ENCODE assay signal across 20 cellular contexts in the genomic region with DNA sequence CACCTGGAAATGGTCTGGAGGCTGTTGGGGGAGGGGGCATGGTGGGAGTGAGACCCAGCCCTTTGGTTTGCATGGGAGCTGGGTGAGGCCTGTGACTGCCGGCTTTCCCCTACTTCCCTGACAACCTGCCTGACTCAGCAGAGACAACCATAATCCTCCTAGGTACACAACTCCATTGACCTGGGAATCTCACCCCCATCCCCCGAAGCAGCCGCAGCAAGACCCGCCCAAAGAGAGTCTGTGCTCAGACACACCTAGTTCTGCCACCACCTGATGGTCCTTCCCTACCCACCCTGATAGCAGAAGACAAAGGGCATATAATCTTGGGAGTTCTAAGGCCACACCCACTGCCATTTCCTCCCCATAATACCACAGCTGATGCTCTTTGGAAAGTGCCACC.
DNase-seq lines count a peak whose midpoint lies in the region; ATAC-seq, FAIRE-seq and TF ChIP-seq lines count a peak whose summit lies in the region.
"Had no signal": no experiment of that assay in that cellular context is flagged by ENCODE, and none has a peak within 500 bp of the region (broad histone marks: within the 10 kb centered on the region; RNA-seq: fewer than 3 reads in every experiment).

No MANE protein-coding gene starts in this region.

- H3K4me3 ChIP-seq in endodermal cell (ENCODE audit: low read length) = peak overlapping the region; percentile 50
- no peak overlapping the region for H3K4me3 ChIP-seq in small intestine (ENCODE audit: low read depth in 1 of 2, low read length in 2 of 2)
- H3K4me3 ChIP-seq: BLaER1, GM23248 had no signal

- peaks cover 59% of the 10 kb centered on the region for H3K9me3 ChIP-seq in endodermal cell (ENCODE audit: control insufficient read depth, low read length)
- H3K9me3 ChIP-seq in small intestine (ENCODE audit: control insufficient read depth, low read depth) = peaks cover 3% of the 10 kb centered on the region
- H3K9me3 ChIP-seq: Caco-2 had no signal

- no peak for FAIRE-seq in small intestine (lab: Jason Lieb, UNC)
- FAIRE-seq: G401.6, GM12892, GM19239 had no signal

- H3K36me3 Mint-ChIP-seq in endodermal cell (ENCODE audit: low read depth) = peaks cover 13% of the 10 kb centered on the region
- H3K36me3 Mint-ChIP-seq: CD4-positive, CD25-positive, alpha-beta regulatory T cell; CD8-positive, alpha-beta T cell had no signal

- 78% methylated on average over 4 of the region's 4 CpGs; no CpG with 5 or more reads in 1 of the 2 experiments for WGBS in endodermal cell (ENCODE audit: insufficient coverage in 1 of 2, insufficient read length in 1 of 2), 2 experiments
- WGBS in small intestine, 3 donors = 28 to 65% (median 65%) methylated on average over 4 of the region's 4 CpGs

- H3K4me1 ChIP-seq in endodermal cell (ENCODE audit: control insufficient read depth, insufficient read depth, low read length) (no peaks in the 10 kb centered on the region), small intestine (ENCODE audit: control insufficient read depth in 2 of 2, insufficient read depth in 1 of 2, low read depth in 1 of 2, low read length in 1 of 2) (no peaks in the 10 kb centered on the region)
- H3K4me1 ChIP-seq: BLaER1, Caco-2 had no signal

- H3K36me3 ChIP-seq in endodermal cell (ENCODE audit: control insufficient read depth, insufficient read depth, low read length) (peaks cover 14% of the 10 kb centered on the region), small intestine (ENCODE audit: control insufficient read depth in 2 of 2, insufficient read depth in 2 of 2, low read length in 2 of 2) (no peaks in the 10 kb centered on the region)
- H3K36me3 ChIP-seq: BLaER1 had no signal

- ATAC-seq in left colon = peak; percentile 91
- ATAC-seq: CD8-positive, alpha-beta T cell; HCT116 had no signal

- peak overlapping the region; percentile 13 for H3K4me3 Mint-ChIP-seq in endodermal cell
- H3K4me3 Mint-ChIP-seq: B cell; CD4-positive, CD25-positive, alpha-beta regulatory T cell; CD8-positive, alpha-beta T cell; H9 had no signal

- H3K27me3 ChIP-seq in endodermal cell (ENCODE audit: control insufficient read depth, insufficient read depth, low read length, poor library complexity, severe bottlenecking) (no peaks in the 10 kb centered on the region), small intestine (ENCODE audit: control insufficient read depth in 2 of 2, insufficient read depth in 2 of 2, low read length in 2 of 2) (no peaks in the 10 kb centered on the region)
- H3K27me3 ChIP-seq: BLaER1 had no signal

- no peak for TF ChIP-seq CTCF in endodermal cell (conservative IDR thresholded peaks at IDR 0.05)

- H3K27ac Mint-ChIP-seq in endodermal cell = peak overlapping the region; percentile 89
- H3K27ac Mint-ChIP-seq: B cell; CD4-positive, CD25-positive, alpha-beta regulatory T cell; CD8-positive, alpha-beta T cell had no signal

- peak overlapping the region; percentile 9 for H3K9ac ChIP-seq in endodermal cell (ENCODE audit: extremely low read depth, low read length, poor library complexity, severe bottlenecking)
- H3K9ac ChIP-seq: BLaER1, GM23248 had no signal

- H3K4me1 Mint-ChIP-seq in endodermal cell = peaks cover 33% of the 10 kb centered on the region
- H3K4me1 Mint-ChIP-seq: B cell; CD4-positive, CD25-positive, alpha-beta regulatory T cell had no signal

- H3K27ac ChIP-seq in endodermal cell (ENCODE audit: low read depth, low read length) = no peak overlapping the region
- H3K27ac ChIP-seq in small intestine (ENCODE audit: low read depth in 1 of 2, low read length in 1 of 2) = no peak overlapping the region
- H3K27ac ChIP-seq: BLaER1, C4-2B, GM23248 had no signal

- DNase-seq in endodermal cell (peak; percentile 71), left colon (peak; percentile 17 to 55), small intestine (peak; percentile 14), AG20443 (ENCODE audit: low spot score) (no peak), NCI-H82 treated with DMSO at 0.1 percent for 48 hours (lab: John Stamatoyannopoulos, UW; ENCODE audit: unreplicated experiment) (no peak), NCI-H510A treated with DMSO at 0.1 percent for 48 hours (lab: John Stamatoyannopoulos, UW) (no peak)
- DNase-seq: Caco-2; CD4-positive, CD25-positive, alpha-beta regulatory T cell; CD8-positive, alpha-beta T cell; DMS153; DND-41; GM23248; H9 had no signal

- intact Hi-C loops in left colon (cut with DNase I, micrococcal nuclease) = no loop called here

- H3K9me3 Mint-ChIP-seq in endodermal cell = peaks cover 44% of the 10 kb centered on the region
- H3K9me3 Mint-ChIP-seq: CD8-positive, alpha-beta T cell; H9 had no signal

- peaks cover 53% of the 10 kb centered on the region for H3K27me3 Mint-ChIP-seq in endodermal cell (ENCODE audit: insufficient read depth)
- H3K27me3 Mint-ChIP-seq: B cell; CD4-positive, CD25-positive, alpha-beta regulatory T cell had no signal

Comparison
In these comparisons a context has a peak if more than half of its experiments do, and no peak if none do; other contexts are left out.
1. DNase-seq: peak in endodermal cell (single experiment), left colon (2 of 2) and small intestine (single experiment); none in AG20443 (single experiment), NCI-H82 treated with DMSO at 0.1 percent for 48 hours (single experiment) and NCI-H510A treated with DMSO at 0.1 percent for 48 hours (single experiment).